Comparison of ENCODE assay signal across 1 cellular context in genomic region chr5:151066920-151067319, GRCh38.
TF ChIP-seq lines count a peak whose summit lies in the region.

No MANE protein-coding gene starts in this region.

TF ChIP-seq in H1, 55 proteins besides CTCF, POLR2A, EP300 and RAD21:
- TF ChIP-seq JUND (IDR thresholded peaks at IDR 0.05; ENCODE audit: low read length) (no peak), GTF2F1 (IDR thresholded peaks at IDR 0.05; ENCODE audit: borderline replicate concordance, low read depth, low read length) (no peak), ATF2 (IDR thresholded peaks at IDR 0.05; ENCODE audit: low read length) (no peak)
